Comparison of ENCODE assay signal across 8 cellular contexts in genomic region chr21:46325073-46325912, GRCh38. TPM values are rescaled to one million over a fixed set of nuclear protein-coding genes. Genes with fewer than 3 reads are reported as not detected.
DNase-seq lines count a peak whose midpoint lies in the region; ATAC-seq and TF ChIP-seq lines count a peak whose summit lies in the region.

No MANE protein-coding gene starts in this region.

- peak overlapping the region; percentile 41 for H3K27ac ChIP-seq in mammary epithelial cell (ENCODE audit: insufficient read depth, low read depth, low read length)

- H3K9ac ChIP-seq in Loucy (ENCODE audit: low read depth, low read length, poor library complexity, severe bottlenecking), result peak overlapping the region; percentile 96
- peak overlapping the region; percentile 70 for H3K9ac ChIP-seq in mammary epithelial cell (ENCODE audit: insufficient read depth, low read length)

- in situ Hi-C loops in mammary epithelial cell (cut with MboI; ENCODE audit: low sequenced_read_pairs in 2 of 2), result no loop called here

- H3K27me3 ChIP-seq in Loucy (ENCODE audit: insufficient read depth, low read length, poor library complexity, severe bottlenecking) (peaks cover 17% of the 10 kb centered on the region), mammary epithelial cell (ENCODE audit: insufficient read depth, low read length) (no peaks in the 10 kb centered on the region)

- dilution Hi-C loops in mammary epithelial cell (cut with HindIII; ENCODE audit: low sequenced_read_pairs), result no loop called here

- H3K9me3 ChIP-seq in Loucy (ENCODE audit: insufficient read depth, low read depth, low read length) (no peaks in the 10 kb centered on the region), T-helper 17 cell (ENCODE audit: control insufficient read depth, low read length, poor library complexity, severe bottlenecking) (no peaks in the 10 kb centered on the region), mammary epithelial cell (replicated peaks; ENCODE audit: insufficient read depth, low read length) (no peaks in the 10 kb centered on the region)

- no peaks in the 10 kb centered on the region for H3K9me2 ChIP-seq in Loucy (replicated peaks; ENCODE audit: low read depth, low read length)

- H3K4me3 Mint-ChIP-seq in T-helper 17 cell, result peak overlapping the region; percentile 87

- peaks cover 2% of the 10 kb centered on the region for H3K36me3 Mint-ChIP-seq in T-helper 17 cell (ENCODE audit: low read depth)

- peak overlapping the region; percentile 80 for H3K27ac Mint-ChIP-seq in T-helper 17 cell

- H3K36me3 ChIP-seq in Loucy (ENCODE audit: insufficient read depth, low read length) (peaks cover 14% of the 10 kb centered on the region; the same call in 1 of the 2 replicates), mammary epithelial cell (ENCODE audit: insufficient read depth, low read length) (peaks cover 4% of the 10 kb centered on the region)

- peaks cover 16% of the 10 kb centered on the region for H3F3A ChIP-seq in Loucy (ENCODE audit: low read depth)

- TF ChIP-seq CTCF in Loucy (conservative IDR thresholded peaks at IDR 0.05; ENCODE audit: low read length), result peak; percentile 35
- TF ChIP-seq CTCF in mammary epithelial cell (conservative IDR thresholded peaks at IDR 0.05 in 1 of 2, IDR thresholded peaks at IDR 0.05 in 1 of 2; ENCODE audit: extremely low read depth in 1 of 2, insufficient read depth in 1 of 2, low read depth in 1 of 2, low read length in 2 of 2), result peak in 1 of 2 donors; percentile 41

- no TSS peak for BruUV-seq in mammary epithelial cell (replicated peaks; lab: Mats Ljungman, UMichigan)

- CTCF ChIA-PET in mammary epithelial cell (lab: Charles Lee; ENCODE audit: low non-redundant PET), result interaction anchor here (0.5 to 0.7 kb wide), 2 partner anchors 67 to 73 kb away, joined by 3 to 5 read pairs; no protein-coding TSS in a partner anchor

- peak overlapping the region; percentile 95 for H3K4me2 ChIP-seq in Loucy (ENCODE audit: low read depth, low read length, poor library complexity, severe bottlenecking)
- peak overlapping the region; percentile 72 for H3K4me2 ChIP-seq in mammary epithelial cell (ENCODE audit: insufficient read depth, low read depth, low read length)

- H3K4me3 ChIP-seq in Loucy (ENCODE audit: low read length, poor library complexity, severe bottlenecking), result peak overlapping the region; percentile 92
- peak overlapping the region; percentile 57 to 83 (median 62) for H3K4me3 ChIP-seq in mammary epithelial cell (replicated peaks in 1 of 3; ENCODE audit: insufficient read depth in 1 of 3, low read depth in 2 of 3, low read length in 3 of 3)

- H3K79me2 ChIP-seq in Loucy (ENCODE audit: insufficient read depth, low read length), result peaks cover 83% of the 10 kb centered on the region
- H3K79me2 ChIP-seq in mammary epithelial cell (ENCODE audit: insufficient read depth, low read length), result peaks cover 85% of the 10 kb centered on the region

- H2AFZ ChIP-seq in Loucy (ENCODE audit: low read length) (peak overlapping the region; percentile 77), mammary epithelial cell (ENCODE audit: low read depth, low read length) (peak overlapping the region; percentile 80)

- no peak for ATAC-seq in T-helper 17 cell
- no peak for ATAC-seq in HG03139 (IDR thresholded peaks at IDR 0.05; ENCODE audit: unreplicated experiment)

- intact Hi-C loops in mammary epithelial cell (cut with micrococcal nuclease), result loop anchor here (1.0 to 5.0 kb wide), 4 partner anchors 132 to 353 kb away; partner anchors contain the start of gene DIP2A

- H3K27me3 Mint-ChIP-seq in T-helper 17 cell, result no peaks in the 10 kb centered on the region

- peak; percentile 30 to 45 for DNase-seq in NCI-H2081 (lab: John Stamatoyannopoulos, UW)
- DNase-seq in NCI-H2081 treated with DMSO at 0.1 percent for 48 hours (lab: John Stamatoyannopoulos, UW), result no peak
- DNase-seq in T-helper 17 cell, result peak; percentile 14 to 24 (median 17)
- DNase-seq in mammary epithelial cell, result peak; percentile 54
- DNase-seq in iris pigment epithelial cell (ENCODE audit: low read depth), result peak; percentile 60
- peak in 2 of 3 donors; percentile 18 to 39 for DNase-seq in stimulated activated CD4-positive, alpha-beta T cell treated with anti-CD3 and anti-CD28 coated beads, Interleukin-12 subunit alpha, Interleukin-12 subunit beta, amount 100 ng/mL, for 48 hours (ENCODE audit: low read depth in 2 of 3, low spot score in 1 of 3)

- peaks cover 21% of the 10 kb centered on the region for H3K4me1 Mint-ChIP-seq in T-helper 17 cell

- 16% methylated on average over 10 of the region's 43 CpGs for WGBS in mammary epithelial cell (ENCODE audit: low coverage, missing lambda C conversion rate)

- H3K4me1 ChIP-seq in Loucy (ENCODE audit: insufficient read depth, low read length, poor library complexity, severe bottlenecking) (peaks cover 48% of the 10 kb centered on the region), mammary epithelial cell (ENCODE audit: insufficient read depth, low read length) (peaks cover 19% of the 10 kb centered on the region)

- H4K20me1 ChIP-seq in Loucy (ENCODE audit: insufficient read depth, low read length, poor library complexity, severe bottlenecking), result peaks cover 38% of the 10 kb centered on the region
- peaks cover 2% of the 10 kb centered on the region for H4K20me1 ChIP-seq in mammary epithelial cell (ENCODE audit: insufficient read depth, low read length)

RNA-seq across cellular contexts. Expression of gene PCNT, which starts 1.3 kb away (rescaled TPM):
- total RNA-seq in T-helper 17 cell (10 to 100 TPM; 53.5 to 59.5 TPM), mammary epithelial cell (10 to 100 TPM; 15.0 to 40.3 TPM)
- polyA plus RNA-seq in mammary epithelial cell, result 11.1 TPM
- 34.3 TPM for polyA minus RNA-seq in mammary epithelial cell

RNA-seq across cellular contexts. Expression of gene C21orf58, which starts 1.6 kb away (rescaled TPM):
- total RNA-seq in T-helper 17 cell, result 1 to 10 TPM; 3.2 to 5.9 TPM
- total RNA-seq in mammary epithelial cell, result 10 to 100 TPM in 1 of 2 donors, 1 to 10 TPM in 1; 1.8 to 13.8 TPM
- polyA plus RNA-seq in mammary epithelial cell, result 5.7 TPM
- polyA minus RNA-seq in mammary epithelial cell, result 4.7 TPM

RNA-seq across cellular contexts. Expression of gene YBEY, which starts 39.2 kb away (rescaled TPM):
- total RNA-seq in T-helper 17 cell, result 10 to 100 TPM in 1 of 2 donors, 1 to 10 TPM in 1; 5.2 to 11.2 TPM
- 10 to 100 TPM in 1 of 2 donors, 1 to 10 TPM in 1; 9.0 to 12.3 TPM for total RNA-seq in mammary epithelial cell
- 10.4 TPM for polyA plus RNA-seq in mammary epithelial cell
- 5.1 TPM for polyA minus RNA-seq in mammary epithelial cell

RNA-seq across cellular contexts. Expression of gene MCM3AP, which starts 39.9 kb away (rescaled TPM):
- 100 to 1,000 TPM; 114 to 120 TPM for total RNA-seq in T-helper 17 cell
- 10 to 100 TPM; 57.2 to 88.8 TPM for total RNA-seq in mammary epithelial cell
- 45.5 TPM for polyA plus RNA-seq in mammary epithelial cell
- polyA minus RNA-seq in mammary epithelial cell, result 78.6 TPM
